21 cellular contexts compared by ENCODE assay signal in genomic region chr3:27696906-27697305, GRCh38. TPM values are rescaled to one million over a fixed set of nuclear protein-coding genes. Genes with fewer than 3 reads are reported as not detected.
A peak's percentile ranks its signal among the peaks of the same experiment; 100 is the strongest.
DNase-seq lines count a peak whose midpoint lies in the region; ATAC-seq, FAIRE-seq and TF ChIP-seq lines count a peak whose summit lies in the region.
"Had no signal": no experiment of that assay in that cellular context is flagged by ENCODE, and none has a peak within 500 bp of the region (broad histone marks: within the 10 kb centered on the region; RNA-seq: fewer than 3 reads in every experiment).

No MANE protein-coding gene starts in this region.

- no peaks in the 10 kb centered on the region for H3K9me3 ChIP-seq in HepG2 (ENCODE audit: low read length)
- H3K9me3 ChIP-seq in right lobe of liver, result no peaks in the 10 kb centered on the region
- H3K9me3 ChIP-seq: prostate gland had no signal

- CTCF ChIA-PET in HepG2 (lab: Yijun Ruan, JAX; ENCODE audit: low intra/inter-chr PET ratio, low total read pairs), result no interaction called here

- intact Hi-C loops in HepG2 (cut with micrococcal nuclease; ENCODE audit: unreplicated experiment), result no loop called here
- intact Hi-C loops in right lobe of liver (cut with DNase I), result no loop called here

- no peaks in the 10 kb centered on the region for H3K27me3 ChIP-seq in HepG2 (ENCODE audit: control insufficient read depth in 1 of 2, insufficient read depth in 2 of 2, low read length in 2 of 2)
- H3K27me3 ChIP-seq in right lobe of liver, result no peaks in the 10 kb centered on the region
- H3K27me3 ChIP-seq: cardiac muscle cell had no signal

- no peak for TF ChIP-seq RAD21 in HepG2 (CRISPR knock-in tag; IDR thresholded peaks at IDR 0.05)

- H3K4me2 ChIP-seq in HepG2 (ENCODE audit: low read depth, low read length), result no peak overlapping the region

- TF ChIP-seq CTCF in HepG2 (CRISPR knock-in tag; IDR thresholded peaks at IDR 0.05) (no peak), right lobe of liver (IDR thresholded peaks at IDR 0.05) (no peak)

- no peaks in the 10 kb centered on the region for H3K79me2 ChIP-seq in HepG2 (ENCODE audit: insufficient read depth, low read length)

- H3K4me3 ChIP-seq in HepG2 (replicated peaks in 1 of 3; ENCODE audit: insufficient read depth in 1 of 3, low read depth in 2 of 3, low read length in 3 of 3), result no peak overlapping the region
- H3K4me3 ChIP-seq in right lobe of liver, result no peak overlapping the region
- H3K4me3 ChIP-seq: cardiac muscle cell, GM12878, HAP-1, lung, prostate gland had no signal

- 0% methylated on average over 1 of the region's 1 CpG for WGBS in HepG2 (ENCODE audit: low lambda C conversion rate)
- 69% methylated on average over 1 of the region's 1 CpG for WGBS in right lobe of liver (ENCODE audit: insufficient coverage, low coverage, low lambda C conversion rate, missing lambda C conversion rate)

- no TSS peak for BruUV-seq in HepG2 (replicated peaks; lab: Mats Ljungman, UMichigan)

- no peak for ATAC-seq in HepG2
- no peak for ATAC-seq in right lobe of liver
- no peak for ATAC-seq in GM21381 (IDR thresholded peaks at IDR 0.05; ENCODE audit: unreplicated experiment)
- ATAC-seq in HG03571 (IDR thresholded peaks at IDR 0.05; ENCODE audit: unreplicated experiment), result no peak
- no peak for ATAC-seq in GM21529 (IDR thresholded peaks at IDR 0.05; ENCODE audit: unreplicated experiment)
- ATAC-seq: CD8-positive, alpha-beta T cell; GM12878; Right ventricle myocardium inferior had no signal

- H3K36me3 ChIP-seq in HepG2 (replicated peaks in 1 of 2; ENCODE audit: control insufficient read depth in 1 of 2, insufficient read depth in 2 of 2, low read length in 2 of 2) (no peaks in the 10 kb centered on the region), right lobe of liver (no peaks in the 10 kb centered on the region)
- H3K36me3 ChIP-seq: cardiac muscle cell, HAP-1, prostate gland had no signal

- FAIRE-seq in HepG2 (lab: Jason Lieb, UNC), result no peak
- FAIRE-seq: GM12878 had no signal

- no peak overlapping the region for H2AFZ ChIP-seq in HepG2 (ENCODE audit: low read length)

- H3K4me1 ChIP-seq in HepG2 (ENCODE audit: insufficient read depth, low read length), result no peaks in the 10 kb centered on the region
- H3K4me1 ChIP-seq in right lobe of liver, result no peaks in the 10 kb centered on the region
- H3K4me1 ChIP-seq: HAP-1, prostate gland had no signal

- H3K9ac ChIP-seq in HepG2 (ENCODE audit: insufficient read depth, low read depth, low read length), result no peak overlapping the region

- no peak for DNase-seq in HepG2 (ENCODE audit: low spot score)
- DNase-seq in right lobe of liver, result no peak
- DNase-seq in NCI-H69 (lab: John Stamatoyannopoulos, UW), result peak; percentile 10
- peak; percentile 63 for DNase-seq in epithelial cell of prostate (ENCODE audit: low read depth, low spot score)
- DNase-seq in NCI-H446 treated with DMSO at 0.1 percent for 48 hours (lab: John Stamatoyannopoulos, UW), result no peak
- DNase-seq: activated CD4-positive, alpha-beta T cell treated with anti-CD3 and anti-CD28 coated beads, Interleukin-2, amount 10 ng/mL, durations not matched to agents 7 days and 5 days; activated naive CD4-positive, alpha-beta T cell treated with anti-CD3 and anti-CD28 coated beads, Interleukin-2, amount 10 ng/mL, durations not matched to agents 7 days and 5 days; CD8-positive, alpha-beta T cell; MM.1S; NCI-H526 treated with DMSO at 0.1 percent for 48 hours; T1000; trophoblast cell had no signal

- TF ChIP-seq POLR2A in HepG2 (IDR thresholded peaks at IDR 0.05; ENCODE audit: insufficient read depth in 1 of 2, low read depth in 2 of 2, low read length in 2 of 2) (no peak), right lobe of liver (IDR thresholded peaks at IDR 0.05) (no peak)

- TF ChIP-seq EP300 in HepG2 (IDR thresholded peaks at IDR 0.05; ENCODE audit: low read depth in 2 of 2, low read length in 2 of 2), result no peak
- no peak for TF ChIP-seq EP300 in HepG2 (CRISPR knock-in tag; IDR thresholded peaks at IDR 0.05; ENCODE audit: borderline replicate concordance)

- H3K27ac ChIP-seq in HepG2 (ENCODE audit: extremely low read length, insufficient read depth, low read length) (no peak overlapping the region), right lobe of liver (no peak overlapping the region), epithelial cell of prostate (no peak overlapping the region)
- H3K27ac ChIP-seq: cardiac muscle cell, prostate gland had no signal

- in situ Hi-C loops in HepG2 (cut with HindIII; ENCODE audit: extremely low pct_ligation_motif_present, low pct_unique_long_range_greater_than_20kb), result no loop called here

- H4K20me1 ChIP-seq in HepG2 (ENCODE audit: insufficient read depth, low read length), result no peaks in the 10 kb centered on the region

- POLR2A ChIA-PET in HepG2 (lab: Yijun Ruan, JAX), result no interaction called here

TF ChIP-seq in HepG2, 621 proteins besides CTCF, POLR2A, EP300 and RAD21 (continues in another document):
- TF ChIP-seq DR1 (CRISPR knock-in tag; IDR thresholded peaks at IDR 0.05) (no peak), BCL6 (CRISPR knock-in tag; IDR thresholded peaks at IDR 0.05) (peak; percentile 26; the same call in 1 of the 2 replicates), ATF4 (CRISPR knock-in tag; IDR thresholded peaks at IDR 0.05) (no peak), ZNF230 (CRISPR knock-in tag; IDR thresholded peaks at IDR 0.05) (no peak), ARID2 (CRISPR knock-in tag; IDR thresholded peaks at IDR 0.05; ENCODE audit: borderline replicate concordance) (no peak), SPEN (CRISPR knock-in tag; IDR thresholded peaks at IDR 0.05; ENCODE audit: low read depth) (no peak), TBX3 (IDR thresholded peaks at IDR 0.05; ENCODE audit: borderline replicate concordance) (no peak)

RNA-seq across cellular contexts. Expression of gene EOMES, which starts 25.2 kb away (rescaled TPM):
- 0.11 and 0.28 TPM in 2 replicates for total RNA-seq in HepG2 (2016; rRNA removed; fragmentation: Illumina TruSeq; extraction: Trizol)
- total RNA-seq in HepG2 (2016; cell fraction: cytosol; rRNA removed; fragmentation: Illumina TruSeq; extraction: Trizol; ENCODE audit: low read depth), result 0.09 TPM in 1 of 2 replicates, not detected in the other
- 0.15 and 0.24 TPM in 2 replicates for total RNA-seq in HepG2 (2016; cell fraction: insoluble cytoplasmic fraction; rRNA removed; fragmentation: Illumina TruSeq; extraction: Trizol)
- 0.06 and 0.10 TPM in 2 replicates for total RNA-seq in HepG2 (2016; cell fraction: membrane; rRNA removed; fragmentation: Illumina TruSeq; extraction: Trizol)
- total RNA-seq in HepG2 (2016; cell fraction: nucleus; rRNA removed; fragmentation: Illumina TruSeq; extraction: Trizol), result not detected in 2 replicates
- polyA plus RNA-seq in HepG2 (2011; rRNA removed), result 0.10 and 0.12 TPM in 2 replicates
- 0.05 and 0.12 TPM in 2 replicates for polyA plus RNA-seq in HepG2 (2011; cell fraction: cytosol; rRNA removed)
- 0.05 and 0.09 TPM in 2 replicates for polyA plus RNA-seq in HepG2 (2011; cell fraction: nucleus; rRNA removed)
- polyA plus RNA-seq in HepG2 (2012), result 0.04 TPM in 1 of 2 replicates, not detected in the other
- polyA plus RNA-seq in HepG2 (2016; cell fraction: cytosol; fragmentation: Illumina TruSeq; extraction: Trizol; ENCODE audit: low read depth), result 0.06 TPM in 1 of 2 replicates, not detected in the other
- 0.27 and 0.40 TPM in 2 replicates for polyA plus RNA-seq in HepG2 (2016; cell fraction: insoluble cytoplasmic fraction; fragmentation: Illumina TruSeq; extraction: Trizol; ENCODE audit: low read depth)
- not detected in 2 replicates for polyA plus RNA-seq in HepG2 (2016; cell fraction: membrane; fragmentation: Illumina TruSeq; extraction: Trizol; ENCODE audit: low read depth)
- polyA plus RNA-seq in HepG2 (2016; cell fraction: nucleus; fragmentation: Illumina TruSeq; extraction: Trizol; ENCODE audit: insufficient read depth, low read depth), result 0.36 TPM in 1 of 2 replicates, not detected in the other
- 0.10 and 0.63 TPM in 2 replicates for polyA minus RNA-seq in HepG2 (2011; rRNA and poly(A)+ RNA removed; ENCODE audit: low replicate concordance)
- 0.18 TPM in 1 of 2 replicates, not detected in the other for polyA minus RNA-seq in HepG2 (2011; cell fraction: cytosol; rRNA and poly(A)+ RNA removed)
- polyA minus RNA-seq in HepG2 (2011; cell fraction: nucleus; rRNA and poly(A)+ RNA removed), result 0.25 and 0.26 TPM in 2 replicates
- 1 to 10 TPM in 1 of 6 experiments, under 1 TPM in 5; 0.11 to 1.0 (median 0.33) TPM for total RNA-seq in right lobe of liver
- total RNA-seq: cardiac muscle cell had no signal

Comparison
In these comparisons a context has a peak if more than half of its experiments do, and no peak if none do; other contexts are left out.
1. DNase-seq: peak in NCI-H69 (single experiment) and epithelial cell of prostate (single experiment); none in HepG2 (single experiment), right lobe of liver (0 of 3) and NCI-H446 treated with DMSO at 0.1 percent for 48 hours (single experiment).